Comparison of ENCODE assay signal across 1 cellular context in the genomic region with DNA sequence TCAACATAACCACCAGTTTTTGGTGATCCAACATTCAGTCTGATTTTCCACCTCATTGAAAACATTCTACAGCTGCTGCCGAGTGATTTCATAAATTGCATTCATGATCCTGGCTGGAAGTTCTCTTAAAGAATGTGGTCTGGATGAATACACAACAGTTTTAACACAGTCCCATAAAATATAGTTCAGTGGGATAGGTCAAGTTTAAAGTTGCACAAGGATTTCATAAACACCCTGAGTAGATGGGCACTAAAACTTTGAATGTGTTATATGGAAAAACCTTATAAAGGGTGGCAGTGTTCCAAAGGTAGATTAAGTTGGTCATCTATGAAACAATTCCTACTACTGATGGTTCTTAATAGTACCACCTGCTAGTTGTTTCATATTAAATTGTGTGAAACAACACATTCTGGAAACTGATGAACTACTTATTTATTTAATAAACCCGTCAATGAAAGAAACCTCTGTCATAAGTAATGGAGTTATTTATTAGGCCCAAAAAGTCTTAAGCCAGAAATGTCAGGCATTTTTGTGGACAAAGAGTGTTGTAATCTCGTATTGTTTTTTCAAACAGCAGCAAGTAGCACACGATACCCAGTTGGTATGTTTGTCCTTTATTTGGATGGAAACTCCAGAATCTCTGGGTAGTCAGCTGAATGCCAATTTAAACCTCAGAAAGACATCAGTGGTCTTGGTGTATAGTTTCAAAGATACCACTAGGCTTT.
TF ChIP-seq lines count a peak whose summit lies in the region.

No MANE protein-coding gene starts in this region.

TF ChIP-seq in HEK293, 187 proteins besides CTCF, POLR2A, EP300 and RAD21 (continued from another document):
- TF ChIP-seq GLI2 (tag by site-specific recombination; IDR thresholded peaks at IDR 0.05; ENCODE audit: borderline replicate concordance, low read depth), result no peak
- TF ChIP-seq ZNF335 (tag by site-specific recombination; conservative IDR thresholded peaks at IDR 0.05), result peak; percentile 51; the same call in 1 of the 2 replicates
- no peak for TF ChIP-seq ZNF302 (tag by site-specific recombination; IDR thresholded peaks at IDR 0.05; ENCODE audit: low read depth)
- TF ChIP-seq TCF7L2 (IDR thresholded peaks at IDR 0.05; ENCODE audit: borderline replicate concordance, low read depth, low read length), result no peak
- TF ChIP-seq SALL2 (tag by site-specific recombination; IDR thresholded peaks at IDR 0.05; ENCODE audit: borderline replicate concordance), result no peak
- TF ChIP-seq PRDM6 (tag by site-specific recombination; IDR thresholded peaks at IDR 0.05), result peak; percentile 91
- no peak for TF ChIP-seq ZBTB1 (tag by site-specific recombination; IDR thresholded peaks at IDR 0.05)
- TF ChIP-seq, protein P1, sequence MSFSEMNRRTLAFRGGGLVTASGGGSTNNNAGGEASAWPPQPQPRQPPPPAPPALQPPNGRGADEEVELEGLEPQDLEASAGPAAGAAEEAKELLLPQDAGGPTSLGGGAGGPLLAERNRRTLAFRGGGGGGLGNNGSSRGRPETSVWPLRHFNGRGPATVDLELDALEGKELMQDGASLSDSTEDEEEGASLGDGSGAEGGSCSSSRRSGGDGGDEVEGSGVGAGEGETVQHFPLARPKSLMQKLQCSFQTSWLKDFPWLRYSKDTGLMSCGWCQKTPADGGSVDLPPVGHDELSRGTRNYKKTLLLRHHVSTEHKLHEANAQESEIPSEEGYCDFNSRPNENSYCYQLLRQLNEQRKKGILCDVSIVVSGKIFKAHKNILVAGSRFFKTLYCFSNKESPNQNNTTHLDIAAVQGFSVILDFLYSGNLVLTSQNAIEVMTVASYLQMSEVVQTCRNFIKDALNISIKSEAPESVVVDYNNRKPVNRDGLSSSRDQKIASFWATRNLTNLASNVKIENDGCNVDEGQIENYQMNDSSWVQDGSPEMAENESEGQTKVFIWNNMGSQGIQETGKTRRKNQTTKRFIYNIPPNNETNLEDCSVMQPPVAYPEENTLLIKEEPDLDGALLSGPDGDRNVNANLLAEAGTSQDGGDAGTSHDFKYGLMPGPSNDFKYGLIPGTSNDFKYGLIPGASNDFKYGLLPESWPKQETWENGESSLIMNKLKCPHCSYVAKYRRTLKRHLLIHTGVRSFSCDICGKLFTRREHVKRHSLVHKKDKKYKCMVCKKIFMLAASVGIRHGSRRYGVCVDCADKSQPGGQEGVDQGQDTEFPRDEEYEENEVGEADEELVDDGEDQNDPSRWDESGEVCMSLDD (tag by site-specific recombination; IDR thresholded peaks at IDR 0.05), result no peak
- TF ChIP-seq OSR2 (tag by site-specific recombination; IDR thresholded peaks at IDR 0.05), result peak; percentile 29; the same call in 1 of the 2 replicates
